In the genomic region with DNA sequence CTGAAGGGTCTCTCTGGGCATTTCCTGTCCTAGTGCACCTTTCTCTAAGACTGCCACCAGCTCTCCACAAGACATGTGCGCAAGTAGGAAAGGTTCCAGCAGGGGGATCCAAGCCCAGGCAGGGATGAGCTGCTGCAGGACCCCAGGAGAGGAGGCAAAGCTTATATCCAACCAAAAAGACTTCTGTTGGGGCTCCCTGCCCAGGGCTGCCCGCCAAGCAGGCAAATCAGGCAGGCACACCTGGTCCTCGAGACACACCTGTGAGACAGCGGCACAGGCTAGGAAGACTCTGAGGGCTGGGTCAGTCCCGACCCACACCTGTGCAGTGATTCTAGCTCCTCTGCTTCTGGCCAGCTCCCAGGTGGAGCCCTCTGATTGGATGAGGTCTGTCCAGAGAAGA, we compare ENCODE assay signal across 17 cellular contexts.
"Had no signal": no experiment of that assay in that cellular context is flagged by ENCODE, and none has a peak within 500 bp of the region (broad histone marks: within the 10 kb centered on the region; RNA-seq: fewer than 3 reads in every experiment).

No MANE protein-coding gene starts in this region.

- H3K9me3 Mint-ChIP-seq: activated CD4-positive, alpha-beta memory T cell treated with anti-CD3 and anti-CD28 coated beads, Interleukin-2, amount 10 ng/mL, durations not matched to agents 7 days and 5 days; activated T-cell treated with anti-CD3 and anti-CD28 coated beads, Interleukin-2, amount 50 U/mL, for 24 hours; natural killer cell treated with Interleukin-12 subunit alpha and Interleukin-12 subunit beta and Interleukin-15 and Interleukin-18, amount 100 ng/mL, for 72 hours had no signal

- H3K4me3 Mint-ChIP-seq: activated CD4-positive, alpha-beta memory T cell treated with anti-CD3 and anti-CD28 coated beads, Interleukin-2, amount 10 ng/mL, durations not matched to agents 7 days and 5 days; activated T-cell treated with anti-CD3 and anti-CD28 coated beads, Interleukin-2, amount 50 U/mL, for 24 hours; natural killer cell treated with Interleukin-12 subunit alpha and Interleukin-12 subunit beta and Interleukin-15 and Interleukin-18, amount 100 ng/mL, for 72 hours; T-helper 17 cell had no signal

- H3K36me3 ChIP-seq: adrenal gland, heart right ventricle, stomach had no signal

- H3K4me1 ChIP-seq: adrenal gland, gastroesophageal sphincter had no signal

- H3K27ac Mint-ChIP-seq: activated CD4-positive, alpha-beta memory T cell treated with anti-CD3 and anti-CD28 coated beads, Interleukin-2, amount 10 ng/mL, durations not matched to agents 7 days and 5 days; activated T-cell treated with anti-CD3 and anti-CD28 coated beads, Interleukin-2, amount 50 U/mL, for 24 hours; natural killer cell treated with Interleukin-12 subunit alpha and Interleukin-12 subunit beta and Interleukin-15 and Interleukin-18, amount 100 ng/mL, for 72 hours; progenitor cell of endocrine pancreas; T-helper 17 cell had no signal

- H3K4me1 Mint-ChIP-seq: activated CD4-positive, alpha-beta memory T cell treated with anti-CD3 and anti-CD28 coated beads, Interleukin-2, amount 10 ng/mL, durations not matched to agents 7 days and 5 days; T-helper 17 cell had no signal

- H3K9me3 ChIP-seq: adrenal gland, gastroesophageal sphincter, heart right ventricle, stomach, testis had no signal

- H3K27ac ChIP-seq: adrenal gland, dorsolateral prefrontal cortex, gastroesophageal sphincter, heart right ventricle, stomach, testis had no signal

- DNase-seq: activated CD4-positive, alpha-beta memory T cell treated with anti-CD3 and anti-CD28 coated beads, Interleukin-2, amount 10 ng/mL, durations not matched to agents 7 days and 5 days; activated CD4-positive, alpha-beta T cell treated with anti-CD3 and anti-CD28 coated beads for 4 hours; activated naive CD4-positive, alpha-beta T cell treated with anti-CD3 and anti-CD28 coated beads, Interleukin-2, amount 50 U/mL, for 16 hours; activated T-cell treated with anti-CD3 and anti-CD28 coated beads, Interleukin-2, amount 50 U/mL, for 24 hours; adrenal gland; dorsolateral prefrontal cortex; erythroblast; heart right ventricle; kidney; mesenchymal stem cell; occipital lobe; stomach; T-helper 17 cell; testis had no signal

- FAIRE-seq: kidney had no signal

- H3K27me3 ChIP-seq: adrenal gland, gastroesophageal sphincter, heart right ventricle, stomach, testis had no signal

- H3K4me3 ChIP-seq: adrenal gland, dorsolateral prefrontal cortex, gastroesophageal sphincter, heart right ventricle, stomach, testis had no signal

- ATAC-seq: gastroesophageal sphincter, heart right ventricle, T-helper 17 cell had no signal
